ENCODE assay signal across 1 cellular context in the genomic region with DNA sequence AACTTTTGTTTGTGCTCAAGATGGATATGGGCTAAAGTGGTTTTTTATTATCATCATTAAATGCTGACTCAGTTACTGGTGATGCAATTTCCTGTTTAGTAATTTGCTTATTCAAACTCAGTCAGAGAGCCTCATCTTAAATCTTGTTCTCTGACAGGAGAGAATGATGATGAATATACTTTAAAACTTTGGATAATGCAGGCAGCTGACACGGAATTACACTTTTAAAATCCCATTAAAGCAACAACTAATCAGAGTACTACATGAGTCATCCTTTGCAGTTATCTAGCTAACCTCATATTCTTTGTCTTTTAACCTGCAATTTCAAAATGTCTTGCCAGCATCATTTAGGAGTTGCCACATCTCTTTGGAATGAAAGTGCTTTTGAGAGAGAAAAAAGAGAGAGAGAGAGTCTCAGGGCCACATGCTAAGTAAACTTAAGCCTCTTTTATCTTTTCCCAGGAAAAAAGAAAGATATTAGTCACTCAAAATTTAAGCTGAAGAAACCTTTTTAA.
TF ChIP-seq lines count a peak whose summit lies in the region.

No MANE protein-coding gene starts in this region.

TF ChIP-seq in HEK293, 187 proteins besides CTCF, POLR2A, EP300 and RAD21 (continued from another document and continues in another):
- TF ChIP-seq, protein P1, sequence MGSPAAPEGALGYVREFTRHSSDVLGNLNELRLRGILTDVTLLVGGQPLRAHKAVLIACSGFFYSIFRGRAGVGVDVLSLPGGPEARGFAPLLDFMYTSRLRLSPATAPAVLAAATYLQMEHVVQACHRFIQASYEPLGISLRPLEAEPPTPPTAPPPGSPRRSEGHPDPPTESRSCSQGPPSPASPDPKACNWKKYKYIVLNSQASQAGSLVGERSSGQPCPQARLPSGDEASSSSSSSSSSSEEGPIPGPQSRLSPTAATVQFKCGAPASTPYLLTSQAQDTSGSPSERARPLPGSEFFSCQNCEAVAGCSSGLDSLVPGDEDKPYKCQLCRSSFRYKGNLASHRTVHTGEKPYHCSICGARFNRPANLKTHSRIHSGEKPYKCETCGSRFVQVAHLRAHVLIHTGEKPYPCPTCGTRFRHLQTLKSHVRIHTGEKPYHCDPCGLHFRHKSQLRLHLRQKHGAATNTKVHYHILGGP (tag by site-specific recombination; IDR thresholded peaks at IDR 0.05): peak; percentile 51; the same call in 1 of the 2 replicates
- TF ChIP-seq ZNF510 (tag by site-specific recombination; IDR thresholded peaks at IDR 0.05; ENCODE audit: insufficient replicate concordance) (peak; percentile 38), MZF1 (tag by site-specific recombination; IDR thresholded peaks at IDR 0.05; ENCODE audit: borderline replicate concordance) (no peak), YY2 (tag by site-specific recombination; IDR thresholded peaks at IDR 0.05) (peak; percentile 32; the same call in 1 of the 2 replicates), ZNF529 (tag by site-specific recombination; IDR thresholded peaks at IDR 0.05; ENCODE audit: insufficient replicate concordance) (no peak), ZNF600 (tag by site-specific recombination; IDR thresholded peaks at IDR 0.05) (no peak), ZNF274 (IDR thresholded peaks at IDR 0.05; ENCODE audit: low read length) (no peak), ZNF274 (tag by site-specific recombination; IDR thresholded peaks at IDR 0.05; ENCODE audit: borderline replicate concordance) (no peak), ZNF776 (tag by site-specific recombination; IDR thresholded peaks at IDR 0.05; ENCODE audit: borderline replicate concordance) (no peak), WT1 (tag by site-specific recombination; IDR thresholded peaks at IDR 0.05) (peak; percentile 55; the same call in 1 of the 2 replicates), ZNF501 (tag by site-specific recombination; IDR thresholded peaks at IDR 0.05) (peak; percentile 81; the same call in 1 of the 2 replicates), ZNF660 (tag by site-specific recombination; IDR thresholded peaks at IDR 0.05) (peak; percentile 58; the same call in 1 of the 2 replicates), ZNF221 (tag by site-specific recombination; IDR thresholded peaks at IDR 0.05; ENCODE audit: borderline replicate concordance) (0 out of 2 replicates have a peak, but pooled peaks have one; percentile 23), SCRT2 (tag by site-specific recombination; IDR thresholded peaks at IDR 0.05) (peak; percentile 66), ZNF366 (tag by site-specific recombination; conservative IDR thresholded peaks at IDR 0.05) (peak; percentile 92), ZNF16 (tag by site-specific recombination; IDR thresholded peaks at IDR 0.05; ENCODE audit: low read depth) (no peak), ZNF341 (tag by site-specific recombination; IDR thresholded peaks at IDR 0.05; ENCODE audit: low read depth) (no peak), ZNF184 (tag by site-specific recombination; IDR thresholded peaks at IDR 0.05) (peak; percentile 93), GLIS2 (tag by site-specific recombination; IDR thresholded peaks at IDR 0.05) (no peak), ZNF561 (tag by site-specific recombination; IDR thresholded peaks at IDR 0.05; ENCODE audit: borderline replicate concordance) (no peak), ZNF292 (tag by site-specific recombination; IDR thresholded peaks at IDR 0.05; ENCODE audit: borderline replicate concordance, low read depth) (no peak), ZNF837 (tag by site-specific recombination; IDR thresholded peaks at IDR 0.05) (no peak), ZNF621 (tag by site-specific recombination; IDR thresholded peaks at IDR 0.05) (no peak), ZNF629 (tag by site-specific recombination; IDR thresholded peaks at IDR 0.05) (peak; percentile 97), ZSCAN23 (tag by site-specific recombination; IDR thresholded peaks at IDR 0.05) (peak; percentile 86; the same call in 1 of the 2 replicates), ZNF473 (tag by site-specific recombination; IDR thresholded peaks at IDR 0.05) (no peak)
- TF ChIP-seq, protein P2, sequence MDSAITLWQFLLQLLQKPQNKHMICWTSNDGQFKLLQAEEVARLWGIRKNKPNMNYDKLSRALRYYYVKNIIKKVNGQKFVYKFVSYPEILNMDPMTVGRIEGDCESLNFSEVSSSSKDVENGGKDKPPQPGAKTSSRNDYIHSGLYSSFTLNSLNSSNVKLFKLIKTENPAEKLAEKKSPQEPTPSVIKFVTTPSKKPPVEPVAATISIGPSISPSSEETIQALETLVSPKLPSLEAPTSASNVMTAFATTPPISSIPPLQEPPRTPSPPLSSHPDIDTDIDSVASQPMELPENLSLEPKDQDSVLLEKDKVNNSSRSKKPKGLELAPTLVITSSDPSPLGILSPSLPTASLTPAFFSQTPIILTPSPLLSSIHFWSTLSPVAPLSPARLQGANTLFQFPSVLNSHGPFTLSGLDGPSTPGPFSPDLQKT (IDR thresholded peaks at IDR 0.05; ENCODE audit: borderline replicate concordance, low read depth, low read length): no peak
- TF ChIP-seq, protein P3, sequence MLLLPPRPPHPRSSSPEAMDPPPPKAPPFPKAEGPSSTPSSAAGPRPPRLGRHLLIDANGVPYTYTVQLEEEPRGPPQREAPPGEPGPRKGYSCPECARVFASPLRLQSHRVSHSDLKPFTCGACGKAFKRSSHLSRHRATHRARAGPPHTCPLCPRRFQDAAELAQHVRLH (tag by site-specific recombination; IDR thresholded peaks at IDR 0.05): no peak
- TF ChIP-seq, protein P4, sequence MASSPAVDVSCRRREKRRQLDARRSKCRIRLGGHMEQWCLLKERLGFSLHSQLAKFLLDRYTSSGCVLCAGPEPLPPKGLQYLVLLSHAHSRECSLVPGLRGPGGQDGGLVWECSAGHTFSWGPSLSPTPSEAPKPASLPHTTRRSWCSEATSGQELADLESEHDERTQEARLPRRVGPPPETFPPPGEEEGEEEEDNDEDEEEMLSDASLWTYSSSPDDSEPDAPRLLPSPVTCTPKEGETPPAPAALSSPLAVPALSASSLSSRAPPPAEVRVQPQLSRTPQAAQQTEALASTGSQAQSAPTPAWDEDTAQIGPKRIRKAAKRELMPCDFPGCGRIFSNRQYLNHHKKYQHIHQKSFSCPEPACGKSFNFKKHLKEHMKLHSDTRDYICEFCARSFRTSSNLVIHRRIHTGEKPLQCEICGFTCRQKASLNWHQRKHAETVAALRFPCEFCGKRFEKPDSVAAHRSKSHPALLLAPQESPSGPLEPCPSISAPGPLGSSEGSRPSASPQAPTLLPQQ (tag by site-specific recombination; IDR thresholded peaks at IDR 0.05): peak; percentile 72; the same call in 1 of the 2 replicates
- TF ChIP-seq, protein P5, sequence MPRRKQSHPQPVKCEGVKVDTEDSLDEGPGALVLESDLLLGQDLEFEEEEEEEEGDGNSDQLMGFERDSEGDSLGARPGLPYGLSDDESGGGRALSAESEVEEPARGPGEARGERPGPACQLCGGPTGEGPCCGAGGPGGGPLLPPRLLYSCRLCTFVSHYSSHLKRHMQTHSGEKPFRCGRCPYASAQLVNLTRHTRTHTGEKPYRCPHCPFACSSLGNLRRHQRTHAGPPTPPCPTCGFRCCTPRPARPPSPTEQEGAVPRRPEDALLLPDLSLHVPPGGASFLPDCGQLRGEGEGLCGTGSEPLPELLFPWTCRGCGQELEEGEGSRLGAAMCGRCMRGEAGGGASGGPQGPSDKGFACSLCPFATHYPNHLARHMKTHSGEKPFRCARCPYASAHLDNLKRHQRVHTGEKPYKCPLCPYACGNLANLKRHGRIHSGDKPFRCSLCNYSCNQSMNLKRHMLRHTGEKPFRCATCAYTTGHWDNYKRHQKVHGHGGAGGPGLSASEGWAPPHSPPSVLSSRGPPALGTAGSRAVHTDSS (tag by site-specific recombination; IDR thresholded peaks at IDR 0.05): no peak
- TF ChIP-seq, protein P6, sequence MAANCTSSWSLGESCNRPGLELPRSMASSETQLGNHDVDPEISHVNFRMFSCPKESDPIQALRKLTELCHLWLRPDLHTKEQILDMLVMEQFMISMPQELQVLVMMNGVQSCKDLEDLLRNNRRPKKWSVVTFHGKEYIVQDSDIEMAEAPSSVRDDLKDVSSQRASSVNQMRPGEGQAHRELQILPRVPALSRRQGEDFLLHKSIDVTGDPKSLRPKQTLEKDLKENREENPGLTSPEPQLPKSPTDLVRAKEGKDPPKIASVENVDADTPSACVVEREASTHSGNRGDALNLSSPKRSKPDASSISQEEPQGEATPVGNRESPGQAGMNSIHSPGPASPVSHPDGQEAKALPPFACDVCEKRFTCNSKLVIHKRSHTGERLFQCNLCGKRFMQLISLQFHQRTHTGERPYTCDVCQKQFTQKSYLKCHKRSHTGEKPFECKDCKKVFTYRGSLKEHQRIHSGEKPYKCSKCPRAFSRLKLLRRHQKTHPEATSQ (tag by site-specific recombination; IDR thresholded peaks at IDR 0.05): no peak
- TF ChIP-seq, protein P7, sequence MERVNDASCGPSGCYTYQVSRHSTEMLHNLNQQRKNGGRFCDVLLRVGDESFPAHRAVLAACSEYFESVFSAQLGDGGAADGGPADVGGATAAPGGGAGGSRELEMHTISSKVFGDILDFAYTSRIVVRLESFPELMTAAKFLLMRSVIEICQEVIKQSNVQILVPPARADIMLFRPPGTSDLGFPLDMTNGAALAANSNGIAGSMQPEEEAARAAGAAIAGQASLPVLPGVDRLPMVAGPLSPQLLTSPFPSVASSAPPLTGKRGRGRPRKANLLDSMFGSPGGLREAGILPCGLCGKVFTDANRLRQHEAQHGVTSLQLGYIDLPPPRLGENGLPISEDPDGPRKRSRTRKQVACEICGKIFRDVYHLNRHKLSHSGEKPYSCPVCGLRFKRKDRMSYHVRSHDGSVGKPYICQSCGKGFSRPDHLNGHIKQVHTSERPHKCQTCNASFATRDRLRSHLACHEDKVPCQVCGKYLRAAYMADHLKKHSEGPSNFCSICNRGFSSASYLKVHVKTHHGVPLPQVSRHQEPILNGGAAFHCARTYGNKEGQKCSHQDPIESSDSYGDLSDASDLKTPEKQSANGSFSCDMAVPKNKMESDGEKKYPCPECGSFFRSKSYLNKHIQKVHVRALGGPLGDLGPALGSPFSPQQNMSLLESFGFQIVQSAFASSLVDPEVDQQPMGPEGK (tag by site-specific recombination; IDR thresholded peaks at IDR 0.05): peak; percentile 53; the same call in 1 of the 2 replicates
- TF ChIP-seq, protein P8, sequence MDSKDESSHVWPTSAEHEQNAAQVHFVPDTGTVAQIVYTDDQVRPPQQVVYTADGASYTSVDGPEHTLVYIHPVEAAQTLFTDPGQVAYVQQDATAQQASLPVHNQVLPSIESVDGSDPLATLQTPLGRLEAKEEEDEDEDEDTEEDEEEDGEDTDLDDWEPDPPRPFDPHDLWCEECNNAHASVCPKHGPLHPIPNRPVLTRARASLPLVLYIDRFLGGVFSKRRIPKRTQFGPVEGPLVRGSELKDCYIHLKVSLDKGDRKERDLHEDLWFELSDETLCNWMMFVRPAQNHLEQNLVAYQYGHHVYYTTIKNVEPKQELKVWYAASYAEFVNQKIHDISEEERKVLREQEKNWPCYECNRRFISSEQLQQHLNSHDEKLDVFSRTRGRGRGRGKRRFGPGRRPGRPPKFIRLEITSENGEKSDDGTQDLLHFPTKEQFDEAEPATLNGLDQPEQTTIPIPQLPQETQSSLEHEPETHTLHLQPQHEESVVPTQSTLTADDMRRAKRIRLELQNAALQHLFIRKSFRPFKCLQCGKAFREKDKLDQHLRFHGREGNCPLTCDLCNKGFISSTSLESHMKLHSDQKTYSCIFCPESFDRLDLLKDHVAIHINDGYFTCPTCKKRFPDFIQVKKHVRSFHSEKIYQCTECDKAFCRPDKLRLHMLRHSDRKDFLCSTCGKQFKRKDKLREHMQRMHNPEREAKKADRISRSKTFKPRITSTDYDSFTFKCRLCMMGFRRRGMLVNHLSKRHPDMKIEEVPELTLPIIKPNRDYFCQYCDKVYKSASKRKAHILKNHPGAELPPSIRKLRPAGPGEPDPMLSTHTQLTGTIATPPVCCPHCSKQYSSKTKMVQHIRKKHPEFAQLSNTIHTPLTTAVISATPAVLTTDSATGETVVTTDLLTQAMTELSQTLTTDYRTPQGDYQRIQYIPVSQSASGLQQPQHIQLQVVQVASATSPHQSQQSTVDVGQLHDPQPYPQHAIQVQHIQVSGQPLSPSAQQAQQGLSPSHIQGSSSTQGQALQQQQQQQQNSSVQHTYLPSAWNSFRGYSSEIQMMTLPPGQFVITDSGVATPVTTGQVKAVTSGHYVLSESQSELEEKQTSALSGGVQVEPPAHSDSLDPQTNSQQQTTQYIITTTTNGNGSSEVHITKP (tag by site-specific recombination; IDR thresholded peaks at IDR 0.05): peak; percentile 39; the same call in 1 of the 2 replicates
- TF ChIP-seq, protein P9, sequence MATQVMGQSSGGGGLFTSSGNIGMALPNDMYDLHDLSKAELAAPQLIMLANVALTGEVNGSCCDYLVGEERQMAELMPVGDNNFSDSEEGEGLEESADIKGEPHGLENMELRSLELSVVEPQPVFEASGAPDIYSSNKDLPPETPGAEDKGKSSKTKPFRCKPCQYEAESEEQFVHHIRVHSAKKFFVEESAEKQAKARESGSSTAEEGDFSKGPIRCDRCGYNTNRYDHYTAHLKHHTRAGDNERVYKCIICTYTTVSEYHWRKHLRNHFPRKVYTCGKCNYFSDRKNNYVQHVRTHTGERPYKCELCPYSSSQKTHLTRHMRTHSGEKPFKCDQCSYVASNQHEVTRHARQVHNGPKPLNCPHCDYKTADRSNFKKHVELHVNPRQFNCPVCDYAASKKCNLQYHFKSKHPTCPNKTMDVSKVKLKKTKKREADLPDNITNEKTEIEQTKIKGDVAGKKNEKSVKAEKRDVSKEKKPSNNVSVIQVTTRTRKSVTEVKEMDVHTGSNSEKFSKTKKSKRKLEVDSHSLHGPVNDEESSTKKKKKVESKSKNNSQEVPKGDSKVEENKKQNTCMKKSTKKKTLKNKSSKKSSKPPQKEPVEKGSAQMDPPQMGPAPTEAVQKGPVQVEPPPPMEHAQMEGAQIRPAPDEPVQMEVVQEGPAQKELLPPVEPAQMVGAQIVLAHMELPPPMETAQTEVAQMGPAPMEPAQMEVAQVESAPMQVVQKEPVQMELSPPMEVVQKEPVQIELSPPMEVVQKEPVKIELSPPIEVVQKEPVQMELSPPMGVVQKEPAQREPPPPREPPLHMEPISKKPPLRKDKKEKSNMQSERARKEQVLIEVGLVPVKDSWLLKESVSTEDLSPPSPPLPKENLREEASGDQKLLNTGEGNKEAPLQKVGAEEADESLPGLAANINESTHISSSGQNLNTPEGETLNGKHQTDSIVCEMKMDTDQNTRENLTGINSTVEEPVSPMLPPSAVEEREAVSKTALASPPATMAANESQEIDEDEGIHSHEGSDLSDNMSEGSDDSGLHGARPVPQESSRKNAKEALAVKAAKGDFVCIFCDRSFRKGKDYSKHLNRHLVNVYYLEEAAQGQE (tag by site-specific recombination; IDR thresholded peaks at IDR 0.05): no peak
- TF ChIP-seq, protein P10, sequence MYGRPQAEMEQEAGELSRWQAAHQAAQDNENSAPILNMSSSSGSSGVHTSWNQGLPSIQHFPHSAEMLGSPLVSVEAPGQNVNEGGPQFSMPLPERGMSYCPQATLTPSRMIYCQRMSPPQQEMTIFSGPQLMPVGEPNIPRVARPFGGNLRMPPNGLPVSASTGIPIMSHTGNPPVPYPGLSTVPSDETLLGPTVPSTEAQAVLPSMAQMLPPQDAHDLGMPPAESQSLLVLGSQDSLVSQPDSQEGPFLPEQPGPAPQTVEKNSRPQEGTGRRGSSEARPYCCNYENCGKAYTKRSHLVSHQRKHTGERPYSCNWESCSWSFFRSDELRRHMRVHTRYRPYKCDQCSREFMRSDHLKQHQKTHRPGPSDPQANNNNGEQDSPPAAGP (tag by site-specific recombination; IDR thresholded peaks at IDR 0.05): peak; percentile 57; the same call in 1 of the 2 replicates
- TF ChIP-seq, protein P11, sequence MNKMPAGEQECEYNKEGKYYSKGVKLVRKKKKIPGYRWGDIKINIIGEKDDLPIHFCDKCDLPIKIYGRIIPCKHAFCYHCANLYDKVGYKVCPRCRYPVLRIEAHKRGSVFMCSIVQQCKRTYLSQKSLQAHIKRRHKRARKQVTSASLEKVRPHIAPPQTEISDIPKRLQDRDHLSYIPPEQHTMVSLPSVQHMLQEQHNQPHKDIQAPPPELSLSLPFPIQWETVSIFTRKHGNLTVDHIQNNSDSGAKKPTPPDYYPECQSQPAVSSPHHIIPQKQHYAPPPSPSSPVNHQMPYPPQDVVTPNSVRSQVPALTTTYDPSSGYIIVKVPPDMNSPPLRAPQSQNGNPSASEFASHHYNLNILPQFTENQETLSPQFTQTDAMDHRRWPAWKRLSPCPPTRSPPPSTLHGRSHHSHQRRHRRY (tag by site-specific recombination; IDR thresholded peaks at IDR 0.05): no peak
